8 cellular contexts compared by ENCODE assay signal in the genomic region with DNA sequence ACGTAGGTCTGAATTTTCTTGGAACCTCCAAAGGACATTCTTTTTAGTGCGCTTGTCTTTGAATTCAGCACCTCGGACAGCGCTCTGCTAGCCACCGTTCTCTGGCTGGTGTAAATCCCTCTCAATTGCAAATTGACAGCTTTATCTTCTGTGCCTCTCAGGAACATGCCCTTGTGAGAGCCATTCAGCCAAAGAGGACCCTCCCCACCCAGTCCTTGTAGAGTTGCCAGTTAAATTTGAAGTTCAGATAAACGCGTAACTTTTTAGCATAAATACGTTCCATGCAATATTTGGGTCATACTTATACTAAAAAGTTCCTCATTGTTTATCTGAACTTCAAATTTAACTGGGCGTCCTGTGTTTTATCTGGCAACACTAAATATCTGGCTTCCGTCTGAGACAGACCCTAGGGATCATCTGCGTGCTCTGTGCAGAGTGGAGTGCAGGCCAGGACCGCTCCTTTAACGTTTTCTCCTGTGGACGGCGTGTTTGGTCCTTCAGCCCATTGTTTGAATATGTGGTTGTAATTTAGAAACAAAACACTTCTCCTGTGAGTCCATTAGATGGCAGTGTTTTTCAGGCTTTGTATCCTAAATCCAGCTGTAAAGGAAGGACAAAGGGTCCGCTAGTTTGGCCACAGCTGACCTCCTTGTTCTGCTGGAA. TPM values are rescaled to one million over a fixed set of nuclear protein-coding genes. Genes with fewer than 3 reads are reported as not detected.
DNase-seq lines count a peak whose midpoint lies in the region; ATAC-seq and TF ChIP-seq lines count a peak whose summit lies in the region.

No MANE protein-coding gene starts in this region.

- no peak overlapping the region for H3K27ac ChIP-seq in PC-9
- no peak overlapping the region for H3K27ac ChIP-seq in heart left ventricle

- no peaks in the 10 kb centered on the region for H3K27me3 ChIP-seq in PC-9 (ENCODE audit: insufficient read depth, low read depth)
- no peaks in the 10 kb centered on the region for H3K27me3 ChIP-seq in heart left ventricle

- CTCF ChIA-PET in Calu3 (lab: Charles Lee) (interaction anchor here (0.6 to 2.0 kb wide), 5 partner anchors 47 to 192 kb away, joined by 3 to 16 read pairs (median 3); no protein-coding TSS in a partner anchor), PC-9 (lab: Charles Lee) (interaction anchor here (0.6 kb wide), 1 partner anchor 48 kb away, joined by 6 read pairs; no protein-coding TSS in a partner anchor)

- ATAC-seq in heart left ventricle (peak in 3 of 4 donors; percentile 43 to 68 (median 63)), HG02970 (IDR thresholded peaks at IDR 0.05; ENCODE audit: low FRiP score, unreplicated experiment) (no peak), GM18511 (IDR thresholded peaks at IDR 0.05; ENCODE audit: unreplicated experiment) (no peak)

- no peaks in the 10 kb centered on the region for H3F3A ChIP-seq in PC-9 (ENCODE audit: insufficient read depth, low read depth)

- H3K27me3 Mint-ChIP-seq in Calu3 (ENCODE audit: unreplicated experiment): peaks cover 34% of the 10 kb centered on the region

- H3K4me3 Mint-ChIP-seq in Calu3 (ENCODE audit: low read depth, unreplicated experiment): no peak overlapping the region

- 5 to 14% (median 11%) methylated on average over 16 of the region's 16 CpGs for WGBS in heart left ventricle, 4 donors

- H3K9me3 Mint-ChIP-seq in Calu3 (ENCODE audit: low read depth, unreplicated experiment): no peaks in the 10 kb centered on the region

- no peak overlapping the region for H3K4me2 ChIP-seq in PC-9

- H3K27ac Mint-ChIP-seq in Calu3 (ENCODE audit: unreplicated experiment): no peak overlapping the region

- H4K20me1 ChIP-seq in PC-9 (ENCODE audit: insufficient read depth): 0 out of 2 replicates have a peak, but pooled peaks cover 4% of the 10 kb centered on the region

- H3K4me3 ChIP-seq in PC-9 (no peak overlapping the region), heart left ventricle (no peak overlapping the region)

- no peak overlapping the region for H2AFZ ChIP-seq in PC-9

- BruUV-seq in Calu3 (replicated peaks; lab: Mats Ljungman, UMichigan) (no TSS peak), PC-9 (replicated peaks; lab: Mats Ljungman, UMichigan) (no TSS peak)

- H3K4me1 ChIP-seq in PC-9 (replicated peaks; ENCODE audit: insufficient read depth) (no peaks in the 10 kb centered on the region; the same call in 1 of the 2 replicates), heart left ventricle (peaks cover 0 to 18% (median 11%) of the 10 kb centered on the region in 12 donors)

- no peaks in the 10 kb centered on the region for H3K9me2 ChIP-seq in PC-9 (ENCODE audit: insufficient read depth)

- H3K4me1 Mint-ChIP-seq in Calu3 (ENCODE audit: low read depth, unreplicated experiment): peaks cover 7% of the 10 kb centered on the region

- H3K79me2 ChIP-seq in PC-9 (ENCODE audit: low read depth): no peaks in the 10 kb centered on the region

- peak; percentile 36 for TF ChIP-seq CTCF in Calu3 (IDR thresholded peaks at IDR 0.05; ENCODE audit: unreplicated experiment)
- TF ChIP-seq CTCF in PC-9 (conservative IDR thresholded peaks at IDR 0.05): peak; percentile 71
- peak; percentile 21 to 68 (median 50) for TF ChIP-seq CTCF in heart left ventricle (IDR thresholded peaks at IDR 0.05)

- DNase-seq in Calu3: peak; percentile 54
- DNase-seq in HUDEP-2 (lab: John Stamatoyannopoulos, UW; ENCODE audit: unreplicated experiment in 76 of 76): peak in 52 of 76 experiments; percentile 4 to 74 (median 34)
- DNase-seq in PC-9: peak in 1 of 2 experiments; percentile 46
- DNase-seq in activated naive CD4-positive, alpha-beta T cell treated with anti-CD3 and anti-CD28 coated beads, Interleukin-2, amount 50 U/mL, for 16 hours: peak; percentile 41
- peak in 4 of 5 donors; percentile 63 to 74 (median 66) for DNase-seq in heart left ventricle
- DNase-seq in pulmonary artery endothelial cell (ENCODE audit: low read depth, low spot score): peak; percentile 36

- no peaks in the 10 kb centered on the region for H3K36me3 Mint-ChIP-seq in Calu3 (ENCODE audit: insufficient read depth, unreplicated experiment)

- intact Hi-C loops in Calu3 (cut with micrococcal nuclease; ENCODE audit: unreplicated experiment) (loop anchor here (1.0 to 10.0 kb wide), 3 partner anchors 47 to 192 kb away; partner anchors contain the start of gene HES3), PC-9 (cut with micrococcal nuclease; ENCODE audit: unreplicated experiment) (loop anchor here (1.0 to 10.0 kb wide), 3 partner anchors 130 to 352 kb away; partner anchors contain the start of gene CHD5), heart left ventricle (cut with DNase I) (loop anchor here in 8 of 10 donors (2.0 to 10.0 kb wide), 9 partner anchors 122 to 292 kb away; partner anchors contain the start of genes HES3 (in 4 of the 8), CHD5 (in 2 of the 8), RNF207 (in 1 of the 8) and RPL22 (in 1 of the 8))

- TF ChIP-seq POLR2A in heart left ventricle (IDR thresholded peaks at IDR 0.05): no peak

- H3K36me3 ChIP-seq in PC-9 (ENCODE audit: low read depth) (no peaks in the 10 kb centered on the region), heart left ventricle (peaks cover 0 to 13% (median 0%) of the 10 kb centered on the region in 9 donors)

- H3K9me3 ChIP-seq in PC-9 (ENCODE audit: insufficient read depth, low read depth) (no peaks in the 10 kb centered on the region), heart left ventricle (no peaks in the 10 kb centered on the region)

- POLR2A ChIA-PET in PC-9 (lab: Charles Lee; ENCODE audit: unreplicated experiment): no interaction called here

RNA-seq across cellular contexts. Expression of gene KCNAB2, which starts 7.0 kb away (rescaled TPM):
- total RNA-seq in Calu3 (2022) (3.6 and 4.7 TPM in 2 replicates), PC-9 (2021) (19.6 and 21.4 TPM in 2 replicates), heart left ventricle (10 to 100 TPM; 22.7 to 51.4 (median 30.3) TPM), pulmonary artery endothelial cell (2.4 and 3.5 TPM in 2 replicates)
- 10 to 100 TPM; 10.7 to 17.1 TPM for polyA plus RNA-seq in heart left ventricle

Comparison
In these comparisons a context has a peak if more than half of its experiments do, and no peak if none do; other contexts are left out.
1. ATAC-seq: peak in heart left ventricle (3 of 4); none in HG02970 (single experiment) and GM18511 (single experiment).
2. Peak in every context shown above with its lines, with median percentiles within 50 percentile points of each other: CTCF ChIP-seq.